Comparison of ENCODE assay signal across 26 cellular contexts in genomic region chr12:28865776-28866175, GRCh38.
"Had no signal": no experiment of that assay in that cellular context is flagged by ENCODE, and none has a peak within 500 bp of the region (broad histone marks: within the 10 kb centered on the region; RNA-seq: fewer than 3 reads in every experiment).

No MANE protein-coding gene starts in this region.

- H3K27ac ChIP-seq: pancreas, prostate gland, uterus had no signal

- H3K4me3 Mint-ChIP-seq: immature natural killer cell; naive thymus-derived CD4-positive, alpha-beta T cell; natural killer cell treated with Interleukin-12 subunit alpha and Interleukin-12 subunit beta and Interleukin-15 and Interleukin-18, amount 100 ng/mL, for 72 hours; stimulated activated effector memory CD8-positive, alpha-beta T cell treated with anti-CD3 and anti-CD28 coated beads, Interleukin-12 subunit alpha, Interleukin-12 subunit beta, amount 100 ng/mL, for 72 hours; stimulated activated naive CD8-positive, alpha-beta T cell treated with anti-CD3 and anti-CD28 coated beads, Interleukin-15, Interleukin-2, amounts not matched to agents 100 ng/mL and 50 ng/mL, for 24 hours; type B pancreatic cell had no signal

- DNase-seq: hypothalamus; immature natural killer cell; left ventricle myocardium inferior; mesendoderm; midbrain; mucosa of descending colon; naive thymus-derived CD4-positive, alpha-beta T cell; nucleus accumbens; pancreas; posterior cingulate gyrus; retina; right cardiac atrium; small intestine; spleen; stimulated activated CD4-positive, alpha-beta T cell treated with anti-CD3 and anti-CD28 coated beads, Interleukin-4, amount 100 ng/mL, for 24 hours; stimulated activated naive CD4-positive, alpha-beta T cell; substantia nigra; uterus had no signal

- H3K36me3 ChIP-seq: left ventricle myocardium inferior, pancreas, prostate gland, spleen, tibial nerve, uterus had no signal

- ATAC-seq: mucosa of descending colon; naive thymus-derived CD4-positive, alpha-beta T cell; natural killer cell treated with Interleukin-12 subunit alpha and Interleukin-12 subunit beta and Interleukin-15 and Interleukin-18, amount 100 ng/mL, for 72 hours; pancreas; right cardiac atrium; sciatic nerve; stimulated activated effector memory CD8-positive, alpha-beta T cell treated with anti-CD3 and anti-CD28 coated beads, Interleukin-12 subunit alpha, Interleukin-12 subunit beta, amount 100 ng/mL, for 72 hours had no signal

- H3K9me3 ChIP-seq: left ventricle myocardium inferior, mucosa of descending colon, pancreas, prostate gland, spleen, tibial nerve, uterus had no signal

- H3K36me3 Mint-ChIP-seq: immature natural killer cell; naive thymus-derived CD4-positive, alpha-beta T cell; natural killer cell treated with Interleukin-12 subunit alpha and Interleukin-12 subunit beta and Interleukin-15 and Interleukin-18, amount 100 ng/mL, for 72 hours; stimulated activated effector memory CD8-positive, alpha-beta T cell treated with anti-CD3 and anti-CD28 coated beads, Interleukin-12 subunit alpha, Interleukin-12 subunit beta, amount 100 ng/mL, for 72 hours had no signal

- H3K27me3 ChIP-seq: pancreas, spleen, tibial nerve, uterus had no signal

- H3K4me3 ChIP-seq: left ventricle myocardium inferior, lung, mucosa of descending colon, pancreas, prostate gland, spleen, tibial nerve, uterus had no signal

- H3K4me1 ChIP-seq: pancreas, prostate gland, uterus had no signal

- H3K4me1 Mint-ChIP-seq: immature natural killer cell; naive thymus-derived CD4-positive, alpha-beta T cell; stimulated activated effector memory CD8-positive, alpha-beta T cell treated with anti-CD3 and anti-CD28 coated beads, Interleukin-12 subunit alpha, Interleukin-12 subunit beta, amount 100 ng/mL, for 72 hours had no signal

- H3K27ac Mint-ChIP-seq: immature natural killer cell; naive thymus-derived CD4-positive, alpha-beta T cell; natural killer cell treated with Interleukin-12 subunit alpha and Interleukin-12 subunit beta and Interleukin-15 and Interleukin-18, amount 100 ng/mL, for 72 hours; stimulated activated effector memory CD8-positive, alpha-beta T cell treated with anti-CD3 and anti-CD28 coated beads, Interleukin-12 subunit alpha, Interleukin-12 subunit beta, amount 100 ng/mL, for 72 hours; stimulated activated naive CD8-positive, alpha-beta T cell treated with anti-CD3 and anti-CD28 coated beads, Interleukin-15, Interleukin-2, amounts not matched to agents 100 ng/mL and 50 ng/mL, for 24 hours; type B pancreatic cell had no signal
